3 cellular contexts compared by ENCODE assay signal in the genomic region with DNA sequence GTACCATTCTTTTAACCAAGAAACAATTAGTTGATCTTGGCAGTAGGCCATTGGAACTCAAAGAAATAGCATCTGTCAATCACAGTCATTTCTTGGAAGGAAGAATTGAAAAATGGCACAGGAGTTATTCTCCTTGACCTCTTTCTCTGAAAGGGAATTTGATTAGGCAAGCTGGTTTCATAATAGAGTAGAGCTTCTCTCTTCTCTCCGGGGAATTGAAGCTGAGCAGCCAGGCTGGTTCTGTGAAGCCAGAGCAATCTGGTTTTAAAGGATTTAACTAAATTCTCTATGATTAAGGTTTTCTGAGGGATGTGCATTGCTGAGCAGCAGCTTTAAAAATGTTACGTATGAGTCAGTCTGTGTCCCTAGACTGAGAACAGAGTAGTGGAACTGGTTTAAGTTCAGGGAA.
TF ChIP-seq lines count a peak whose summit lies in the region.

No MANE protein-coding gene starts in this region.

TF ChIP-seq in liver, 16 proteins besides CTCF, POLR2A, EP300 and RAD21:
- TF ChIP-seq FOXA2 (IDR thresholded peaks at IDR 0.05) (no peak), HNF4G (IDR thresholded peaks at IDR 0.05) (no peak), HNF4A (conservative IDR thresholded peaks at IDR 0.05) (peak in 1 of 2 donors; percentile 22), FOXA1 (IDR thresholded peaks at IDR 0.05) (peak; percentile 21), TAF1 (conservative IDR thresholded peaks at IDR 0.05) (no peak), GABPA (IDR thresholded peaks at IDR 0.05 in 1 of 2, conservative IDR thresholded peaks at IDR 0.05 in 1 of 2) (no peak), RXRA (IDR thresholded peaks at IDR 0.05) (peak in 1 of 2 donors; percentile 13)
- TF ChIP-seq, protein P1, sequence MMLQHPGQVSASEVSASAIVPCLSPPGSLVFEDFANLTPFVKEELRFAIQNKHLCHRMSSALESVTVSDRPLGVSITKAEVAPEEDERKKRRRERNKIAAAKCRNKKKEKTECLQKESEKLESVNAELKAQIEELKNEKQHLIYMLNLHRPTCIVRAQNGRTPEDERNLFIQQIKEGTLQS (IDR thresholded peaks at IDR 0.05): no peak

TF ChIP-seq in HepG2, 621 proteins besides CTCF, POLR2A, EP300 and RAD21:
- TF ChIP-seq, protein P2, sequence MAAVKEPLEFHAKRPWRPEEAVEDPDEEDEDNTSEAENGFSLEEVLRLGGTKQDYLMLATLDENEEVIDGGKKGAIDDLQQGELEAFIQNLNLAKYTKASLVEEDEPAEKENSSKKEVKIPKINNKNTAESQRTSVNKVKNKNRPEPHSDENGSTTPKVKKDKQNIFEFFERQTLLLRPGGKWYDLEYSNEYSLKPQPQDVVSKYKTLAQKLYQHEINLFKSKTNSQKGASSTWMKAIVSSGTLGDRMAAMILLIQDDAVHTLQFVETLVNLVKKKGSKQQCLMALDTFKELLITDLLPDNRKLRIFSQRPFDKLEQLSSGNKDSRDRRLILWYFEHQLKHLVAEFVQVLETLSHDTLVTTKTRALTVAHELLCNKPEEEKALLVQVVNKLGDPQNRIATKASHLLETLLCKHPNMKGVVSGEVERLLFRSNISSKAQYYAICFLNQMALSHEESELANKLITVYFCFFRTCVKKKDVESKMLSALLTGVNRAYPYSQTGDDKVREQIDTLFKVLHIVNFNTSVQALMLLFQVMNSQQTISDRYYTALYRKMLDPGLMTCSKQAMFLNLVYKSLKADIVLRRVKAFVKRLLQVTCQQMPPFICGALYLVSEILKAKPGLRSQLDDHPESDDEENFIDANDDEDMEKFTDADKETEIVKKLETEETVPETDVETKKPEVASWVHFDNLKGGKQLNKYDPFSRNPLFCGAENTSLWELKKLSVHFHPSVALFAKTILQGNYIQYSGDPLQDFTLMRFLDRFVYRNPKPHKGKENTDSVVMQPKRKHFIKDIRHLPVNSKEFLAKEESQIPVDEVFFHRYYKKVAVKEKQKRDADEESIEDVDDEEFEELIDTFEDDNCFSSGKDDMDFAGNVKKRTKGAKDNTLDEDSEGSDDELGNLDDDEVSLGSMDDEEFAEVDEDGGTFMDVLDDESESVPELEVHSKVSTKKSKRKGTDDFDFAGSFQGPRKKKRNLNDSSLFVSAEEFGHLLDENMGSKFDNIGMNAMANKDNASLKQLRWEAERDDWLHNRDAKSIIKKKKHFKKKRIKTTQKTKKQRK (IDR thresholded peaks at IDR 0.05; ENCODE audit: low read length): no peak
- no peak for TF ChIP-seq ZSCAN21 (CRISPR knock-in tag; IDR thresholded peaks at IDR 0.05; ENCODE audit: borderline replicate concordance)
- TF ChIP-seq, protein P3, sequence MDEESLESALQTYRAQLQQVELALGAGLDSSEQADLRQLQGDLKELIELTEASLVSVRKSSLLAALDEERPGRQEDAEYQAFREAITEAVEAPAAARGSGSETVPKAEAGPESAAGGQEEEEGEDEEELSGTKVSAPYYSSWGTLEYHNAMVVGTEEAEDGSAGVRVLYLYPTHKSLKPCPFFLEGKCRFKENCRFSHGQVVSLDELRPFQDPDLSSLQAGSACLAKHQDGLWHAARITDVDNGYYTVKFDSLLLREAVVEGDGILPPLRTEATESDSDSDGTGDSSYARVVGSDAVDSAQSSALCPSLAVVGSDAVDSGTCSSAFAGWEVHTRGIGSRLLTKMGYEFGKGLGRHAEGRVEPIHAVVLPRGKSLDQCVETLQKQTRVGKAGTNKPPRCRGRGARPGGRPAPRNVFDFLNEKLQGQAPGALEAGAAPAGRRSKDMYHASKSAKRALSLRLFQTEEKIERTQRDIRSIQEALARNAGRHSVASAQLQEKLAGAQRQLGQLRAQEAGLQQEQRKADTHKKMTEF (CRISPR knock-in tag; IDR thresholded peaks at IDR 0.05): no peak
- TF ChIP-seq, protein P4, sequence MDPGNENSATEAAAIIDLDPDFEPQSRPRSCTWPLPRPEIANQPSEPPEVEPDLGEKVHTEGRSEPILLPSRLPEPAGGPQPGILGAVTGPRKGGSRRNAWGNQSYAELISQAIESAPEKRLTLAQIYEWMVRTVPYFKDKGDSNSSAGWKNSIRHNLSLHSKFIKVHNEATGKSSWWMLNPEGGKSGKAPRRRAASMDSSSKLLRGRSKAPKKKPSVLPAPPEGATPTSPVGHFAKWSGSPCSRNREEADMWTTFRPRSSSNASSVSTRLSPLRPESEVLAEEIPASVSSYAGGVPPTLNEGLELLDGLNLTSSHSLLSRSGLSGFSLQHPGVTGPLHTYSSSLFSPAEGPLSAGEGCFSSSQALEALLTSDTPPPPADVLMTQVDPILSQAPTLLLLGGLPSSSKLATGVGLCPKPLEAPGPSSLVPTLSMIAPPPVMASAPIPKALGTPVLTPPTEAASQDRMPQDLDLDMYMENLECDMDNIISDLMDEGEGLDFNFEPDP (CRISPR knock-in tag; conservative IDR thresholded peaks at IDR 0.05): no peak
- no peak for TF ChIP-seq PCBP1 (IDR thresholded peaks at IDR 0.05; ENCODE audit: borderline replicate concordance, low read depth, low read length)
- TF ChIP-seq ZNF44 (CRISPR knock-in tag; IDR thresholded peaks at IDR 0.05): no peak
- TF ChIP-seq POLR2AphosphoS2 (IDR thresholded peaks at IDR 0.05; ENCODE audit: low read depth, low read length): no peak
- TF ChIP-seq BHLHE40 (IDR thresholded peaks at IDR 0.05; ENCODE audit: low read length): no peak
- TF ChIP-seq SIN3A (IDR thresholded peaks at IDR 0.05; ENCODE audit: borderline replicate concordance, low read depth, low read length): no peak
- TF ChIP-seq ZNF484 (CRISPR knock-in tag; IDR thresholded peaks at IDR 0.05; ENCODE audit: borderline replicate concordance, low read depth): no peak
- TF ChIP-seq KLF12 (CRISPR knock-in tag; IDR thresholded peaks at IDR 0.05; ENCODE audit: borderline replicate concordance): no peak
- TF ChIP-seq, protein P5, sequence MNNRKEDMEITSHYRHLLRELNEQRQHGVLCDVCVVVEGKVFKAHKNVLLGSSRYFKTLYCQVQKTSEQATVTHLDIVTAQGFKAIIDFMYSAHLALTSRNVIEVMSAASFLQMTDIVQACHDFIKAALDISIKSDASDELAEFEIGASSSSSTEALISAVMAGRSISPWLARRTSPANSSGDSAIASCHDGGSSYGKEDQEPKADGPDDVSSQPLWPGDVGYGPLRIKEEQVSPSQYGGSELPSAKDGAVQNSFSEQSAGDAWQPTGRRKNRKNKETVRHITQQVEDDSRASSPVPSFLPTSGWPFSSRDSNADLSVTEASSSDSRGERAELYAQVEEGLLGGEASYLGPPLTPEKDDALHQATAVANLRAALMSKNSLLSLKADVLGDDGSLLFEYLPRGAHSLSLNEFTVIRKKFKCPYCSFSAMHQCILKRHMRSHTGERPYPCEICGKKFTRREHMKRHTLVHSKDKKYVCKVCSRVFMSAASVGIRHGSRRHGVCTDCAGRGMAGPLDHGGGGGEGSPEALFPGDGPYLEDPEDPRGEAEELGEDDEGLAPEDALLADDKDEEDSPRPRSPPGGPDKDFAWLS (CRISPR knock-in tag; IDR thresholded peaks at IDR 0.05; ENCODE audit: borderline replicate concordance): no peak
- TF ChIP-seq NR2F2 (IDR thresholded peaks at IDR 0.05; ENCODE audit: borderline replicate concordance, low read depth): no peak
- no peak for TF ChIP-seq SOX6 (IDR thresholded peaks at IDR 0.05)
- TF ChIP-seq SOX6 (CRISPR knock-in tag; IDR thresholded peaks at IDR 0.05): no peak

TF ChIP-seq in K562, 482 proteins besides CTCF, POLR2A, EP300 and RAD21:
- TF ChIP-seq, protein P6, sequence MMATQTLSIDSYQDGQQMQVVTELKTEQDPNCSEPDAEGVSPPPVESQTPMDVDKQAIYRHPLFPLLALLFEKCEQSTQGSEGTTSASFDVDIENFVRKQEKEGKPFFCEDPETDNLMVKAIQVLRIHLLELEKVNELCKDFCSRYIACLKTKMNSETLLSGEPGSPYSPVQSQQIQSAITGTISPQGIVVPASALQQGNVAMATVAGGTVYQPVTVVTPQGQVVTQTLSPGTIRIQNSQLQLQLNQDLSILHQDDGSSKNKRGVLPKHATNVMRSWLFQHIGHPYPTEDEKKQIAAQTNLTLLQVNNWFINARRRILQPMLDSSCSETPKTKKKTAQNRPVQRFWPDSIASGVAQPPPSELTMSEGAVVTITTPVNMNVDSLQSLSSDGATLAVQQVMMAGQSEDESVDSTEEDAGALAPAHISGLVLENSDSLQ (IDR thresholded peaks at IDR 0.05): peak; percentile 63
- TF ChIP-seq, protein P7, sequence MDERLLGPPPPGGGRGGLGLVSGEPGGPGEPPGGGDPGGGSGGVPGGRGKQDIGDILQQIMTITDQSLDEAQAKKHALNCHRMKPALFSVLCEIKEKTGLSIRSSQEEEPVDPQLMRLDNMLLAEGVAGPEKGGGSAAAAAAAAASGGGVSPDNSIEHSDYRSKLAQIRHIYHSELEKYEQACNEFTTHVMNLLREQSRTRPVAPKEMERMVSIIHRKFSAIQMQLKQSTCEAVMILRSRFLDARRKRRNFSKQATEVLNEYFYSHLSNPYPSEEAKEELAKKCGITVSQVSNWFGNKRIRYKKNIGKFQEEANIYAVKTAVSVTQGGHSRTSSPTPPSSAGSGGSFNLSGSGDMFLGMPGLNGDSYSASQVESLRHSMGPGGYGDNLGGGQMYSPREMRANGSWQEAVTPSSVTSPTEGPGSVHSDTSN (CRISPR knock-in tag; IDR thresholded peaks at IDR 0.05; ENCODE audit: low read depth): no peak
- TF ChIP-seq, protein P7 (tag; conservative IDR thresholded peaks at IDR 0.05; ENCODE audit: low read depth): peak; percentile 42
- TF ChIP-seq ILK (tag; IDR thresholded peaks at IDR 0.05; ENCODE audit: borderline replicate concordance, low read depth) (no peak), MEIS2 (IDR thresholded peaks at IDR 0.05; ENCODE audit: partially characterized antibody) (peak; percentile 15)
